ENCODE assay signal across 18 cellular contexts in genomic region chr2:179655627-179656026, GRCh38.
DNase-seq lines count a peak whose midpoint lies in the region; ATAC-seq and TF ChIP-seq lines count a peak whose summit lies in the region.
"Had no signal": no experiment of that assay in that cellular context is flagged by ENCODE, and none has a peak within 500 bp of the region (broad histone marks: within the 10 kb centered on the region; RNA-seq: fewer than 3 reads in every experiment).

No MANE protein-coding gene starts in this region.

- H3K27me3 Mint-ChIP-seq in endothelial cell (ENCODE audit: unreplicated experiment) = no peaks in the 10 kb centered on the region
- no peaks in the 10 kb centered on the region for H3K27me3 Mint-ChIP-seq in CD4-positive, alpha-beta T cell
- H3K27me3 Mint-ChIP-seq: activated naive CD8-positive, alpha-beta T cell treated with anti-CD3 and anti-CD28 coated beads for 36 hours; CD4-positive, CD25-positive, alpha-beta regulatory T cell had no signal

- no peaks in the 10 kb centered on the region for H3K4me1 Mint-ChIP-seq in endothelial cell (ENCODE audit: unreplicated experiment)
- H3K4me1 Mint-ChIP-seq in CD4-positive, alpha-beta T cell (ENCODE audit: low read depth) = no peaks in the 10 kb centered on the region
- H3K4me1 Mint-ChIP-seq: activated B cell treated with CpG ODN at 0.5 μM for 24 hours; activated naive CD8-positive, alpha-beta T cell treated with anti-CD3 and anti-CD28 coated beads for 36 hours; CD4-positive, CD25-positive, alpha-beta regulatory T cell had no signal

- DNase-seq in A172 (ENCODE audit: low spot score) = peak; percentile 9
- peak; percentile 86 for DNase-seq in HCEC 1CT
- DNase-seq in adipocyte (ENCODE audit: low read depth) = peak; percentile 24
- peak; percentile 11 to 48 for DNase-seq in foreskin fibroblast
- DNase-seq in endothelial cell (ENCODE audit: low spot score) = no peak
- DNase-seq in NCI-H510A treated with DMSO at 0.1 percent for 48 hours (lab: John Stamatoyannopoulos, UW) = no peak
- no peak for DNase-seq in CD4-positive, alpha-beta T cell
- no peak for DNase-seq in NCI-H774 (lab: John Stamatoyannopoulos, UW)
- DNase-seq: activated B cell treated with CpG ODN at 0.5 μM for 24 hours; activated CD8-positive, alpha-beta memory T cell treated with anti-CD3 and anti-CD28 coated beads for 24 hours; activated naive CD8-positive, alpha-beta T cell treated with anti-CD3 and anti-CD28 coated beads for 36 hours; CD4-positive, CD25-positive, alpha-beta regulatory T cell; midbrain; NCI-H510A; psoas muscle had no signal

- no peak overlapping the region for H3K4me3 ChIP-seq in adipocyte (ENCODE audit: low read length)
- no peak overlapping the region for H3K4me3 ChIP-seq in foreskin fibroblast (ENCODE audit: low read depth in 1 of 2, low read length in 2 of 2)
- H3K4me3 ChIP-seq: A549, psoas muscle, thoracic aorta had no signal

- POLR2A ChIA-PET in CD4-positive, alpha-beta T cell (lab: Charles Lee) = no interaction called here

- H3K9me3 ChIP-seq in adipocyte (ENCODE audit: control insufficient read depth, low read length) = no peaks in the 10 kb centered on the region
- H3K9me3 ChIP-seq in CD4-positive, alpha-beta T cell (ENCODE audit: control insufficient read depth, low read length) = no peaks in the 10 kb centered on the region
- H3K9me3 ChIP-seq: A549, psoas muscle, thoracic aorta had no signal

- H3K9ac ChIP-seq in adipocyte (ENCODE audit: low read length) = no peak overlapping the region

- H3K4me3 Mint-ChIP-seq in endothelial cell (ENCODE audit: unreplicated experiment) = no peak overlapping the region
- H3K4me3 Mint-ChIP-seq in CD4-positive, alpha-beta T cell = no peak overlapping the region
- H3K4me3 Mint-ChIP-seq: activated B cell treated with CpG ODN at 0.5 μM for 24 hours; activated naive CD8-positive, alpha-beta T cell treated with anti-CD3 and anti-CD28 coated beads for 36 hours; CD4-positive, CD25-positive, alpha-beta regulatory T cell; T-helper 2 cell treated with Interferon-gamma antibody and Interleukin-4, amounts not matched to agents 5 μg/mL and 100 μg/mL, for 36 hours had no signal

- CTCF ChIA-PET in CD4-positive, alpha-beta T cell (lab: Charles Lee) = no interaction called here

- no peak overlapping the region for H3K27ac ChIP-seq in CD4-positive, alpha-beta T cell (ENCODE audit: low read depth, low read length)
- H3K27ac ChIP-seq: A549, psoas muscle, thoracic aorta had no signal

- ATAC-seq in CD4-positive, alpha-beta T cell (ENCODE audit: poor library complexity) = no peak
- ATAC-seq: A549, psoas muscle had no signal

- peaks cover 13% of the 10 kb centered on the region for H3K4me1 ChIP-seq in adipocyte (ENCODE audit: control insufficient read depth, insufficient read depth, low read length)
- H3K4me1 ChIP-seq: A549, psoas muscle had no signal

- H3K36me3 ChIP-seq in adipocyte (ENCODE audit: control insufficient read depth, insufficient read depth, low read length, severe bottlenecking) = no peaks in the 10 kb centered on the region
- H3K36me3 ChIP-seq: thoracic aorta had no signal

- no peaks in the 10 kb centered on the region for H3K27me3 ChIP-seq in adipocyte (replicated peaks; ENCODE audit: control insufficient read depth, insufficient read depth, low read length)
- no peaks in the 10 kb centered on the region for H3K27me3 ChIP-seq in CD4-positive, alpha-beta T cell (ENCODE audit: control insufficient read depth, insufficient read depth, low read length)

- H3K9me3 Mint-ChIP-seq in endothelial cell (ENCODE audit: unreplicated experiment) = no peaks in the 10 kb centered on the region
- no peaks in the 10 kb centered on the region for H3K9me3 Mint-ChIP-seq in CD4-positive, alpha-beta T cell
- H3K9me3 Mint-ChIP-seq: activated B cell treated with CpG ODN at 0.5 μM for 24 hours; activated naive CD8-positive, alpha-beta T cell treated with anti-CD3 and anti-CD28 coated beads for 36 hours; T-helper 2 cell treated with Interferon-gamma antibody and Interleukin-4, amounts not matched to agents 5 μg/mL and 100 μg/mL, for 36 hours had no signal

- H3K27ac Mint-ChIP-seq in endothelial cell (ENCODE audit: unreplicated experiment) = no peak overlapping the region
- no peak overlapping the region for H3K27ac Mint-ChIP-seq in CD4-positive, alpha-beta T cell
- H3K27ac Mint-ChIP-seq: activated B cell treated with CpG ODN at 0.5 μM for 24 hours; activated naive CD8-positive, alpha-beta T cell treated with anti-CD3 and anti-CD28 coated beads for 36 hours; CD4-positive, CD25-positive, alpha-beta regulatory T cell; T-helper 2 cell treated with Interferon-gamma antibody and Interleukin-4, amounts not matched to agents 5 μg/mL and 100 μg/mL, for 36 hours had no signal

- intact Hi-C loops in CD4-positive, alpha-beta T cell (cut with DNase I, micrococcal nuclease) = no loop called here

- TF ChIP-seq CTCF in foreskin fibroblast (IDR thresholded peaks at IDR 0.05; ENCODE audit: low read depth, low read length) (no peak), endothelial cell (IDR thresholded peaks at IDR 0.05; ENCODE audit: unreplicated experiment) (no peak)
- no peak for TF ChIP-seq CTCF in CD4-positive, alpha-beta T cell (IDR thresholded peaks at IDR 0.05)

- H3K36me3 Mint-ChIP-seq in endothelial cell (ENCODE audit: low read depth, unreplicated experiment) = no peaks in the 10 kb centered on the region
- H3K36me3 Mint-ChIP-seq in CD4-positive, alpha-beta T cell (ENCODE audit: low read depth) = no peaks in the 10 kb centered on the region
- H3K36me3 Mint-ChIP-seq: activated naive CD8-positive, alpha-beta T cell treated with anti-CD3 and anti-CD28 coated beads for 36 hours; CD4-positive, CD25-positive, alpha-beta regulatory T cell had no signal

Comparison
In these comparisons a context has a peak if more than half of its experiments do, and no peak if none do; other contexts are left out.
1. DNase-seq: peak in A172 (single experiment), HCEC 1CT (single experiment), adipocyte (single experiment) and foreskin fibroblast (2 of 2); none in endothelial cell (single experiment), NCI-H510A treated with DMSO at 0.1 percent for 48 hours (single experiment), CD4-positive, alpha-beta T cell (0 of 10) and NCI-H774 (single experiment).